ENCODE assay signal across 8 cellular contexts in the genomic region with DNA sequence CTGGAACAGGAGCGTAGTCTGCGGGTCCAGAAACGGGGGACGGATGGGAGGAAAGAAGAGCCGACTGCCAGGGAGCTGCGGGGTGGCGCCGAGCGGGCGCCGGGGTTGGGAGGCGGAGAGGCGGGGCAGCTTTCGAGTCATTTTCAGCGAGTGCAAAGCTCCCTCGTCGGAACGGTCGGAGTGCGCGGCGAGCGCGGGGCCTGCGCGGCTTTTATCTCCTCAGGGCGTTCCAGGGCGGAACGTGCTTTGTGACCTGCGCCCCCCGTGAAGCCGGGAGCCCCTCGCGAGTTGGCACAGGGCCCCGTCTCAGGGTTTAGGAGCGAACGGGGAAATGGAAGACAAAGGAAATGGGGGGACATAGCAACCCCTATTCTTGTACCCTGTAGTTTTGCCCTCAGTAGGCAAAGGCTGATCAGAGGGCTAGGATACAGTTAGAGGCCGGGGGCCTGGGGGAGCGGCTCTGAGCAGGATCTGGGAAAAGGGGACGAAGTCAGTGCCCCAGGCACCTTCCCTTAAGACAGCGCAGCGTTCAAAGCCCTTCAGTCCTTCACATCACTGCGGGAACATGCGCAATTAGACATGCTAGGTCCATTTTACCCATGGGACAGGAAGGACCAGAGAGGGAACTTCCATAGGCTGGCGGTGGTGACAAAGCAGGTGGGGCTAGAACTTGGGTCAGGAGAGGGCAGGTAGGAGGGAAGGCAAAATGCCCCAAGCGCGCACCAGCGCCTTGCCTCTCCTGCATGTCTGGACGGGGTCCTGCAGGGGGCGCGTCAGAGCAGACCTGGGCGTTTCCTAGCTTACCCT.
DNase-seq lines count a peak whose midpoint lies in the region; ATAC-seq and TF ChIP-seq lines count a peak whose summit lies in the region.

No MANE protein-coding gene starts in this region.

- peaks cover 28% of the 10 kb centered on the region for H3K27me3 ChIP-seq in iPS-18a (ENCODE audit: control insufficient read depth, insufficient read depth, low read length)
- H3K27me3 ChIP-seq in smooth muscle cell (ENCODE audit: low read depth), result no peaks in the 10 kb centered on the region

- H3K9ac ChIP-seq in iPS-18a (ENCODE audit: low read length) (no peak overlapping the region), smooth muscle cell (ENCODE audit: low read depth) (no peak overlapping the region)

- no peaks in the 10 kb centered on the region for H3K36me3 ChIP-seq in iPS-18a (ENCODE audit: control insufficient read depth, low read depth, low read length)
- no peaks in the 10 kb centered on the region for H3K36me3 ChIP-seq in smooth muscle cell (ENCODE audit: low read depth)

- H3F3A ChIP-seq in smooth muscle cell (ENCODE audit: low read depth), result peaks cover 7% of the 10 kb centered on the region

- H3K4me1 Mint-ChIP-seq in activated naive CD8-positive, alpha-beta T cell treated with anti-CD3 and anti-CD28 coated beads, Interleukin-2, amount 10 ng/mL, durations not matched to agents 7 days and 5 days, result peaks cover 35% of the 10 kb centered on the region

- peak overlapping the region; percentile 91 for H3K4me2 ChIP-seq in smooth muscle cell

- peaks cover 3% of the 10 kb centered on the region for H3K27me3 Mint-ChIP-seq in activated naive CD8-positive, alpha-beta T cell treated with anti-CD3 and anti-CD28 coated beads, Interleukin-2, amount 10 ng/mL, durations not matched to agents 7 days and 5 days

- peak overlapping the region; percentile 91 for H3K27ac Mint-ChIP-seq in activated naive CD8-positive, alpha-beta T cell treated with anti-CD3 and anti-CD28 coated beads, Interleukin-2, amount 10 ng/mL, durations not matched to agents 7 days and 5 days

- peak; percentile 30 for DNase-seq in RPMI8226
- DNase-seq in activated naive CD8-positive, alpha-beta T cell treated with anti-CD3 and anti-CD28 coated beads, Interleukin-2, amount 10 ng/mL, durations not matched to agents 7 days and 5 days, result peak; percentile 81
- DNase-seq in smooth muscle cell (lab: John Stamatoyannopoulos, UW; ENCODE audit: unreplicated experiment), result no peak
- DNase-seq in NCI-H2029 treated with DMSO at 0.1 percent for 48 hours (lab: John Stamatoyannopoulos, UW), result no peak
- no peak for DNase-seq in NCI-H446 (lab: John Stamatoyannopoulos, UW)

- peak overlapping the region; percentile 85 for H2AFZ ChIP-seq in smooth muscle cell (ENCODE audit: low read depth)

- H3K9me3 Mint-ChIP-seq in activated naive CD8-positive, alpha-beta T cell treated with anti-CD3 and anti-CD28 coated beads, Interleukin-2, amount 10 ng/mL, durations not matched to agents 7 days and 5 days, result peaks cover 2% of the 10 kb centered on the region

- H3K4me3 ChIP-seq in iPS-18a (ENCODE audit: low read length), result peak overlapping the region; percentile 55
- H3K4me3 ChIP-seq in smooth muscle cell, result peak overlapping the region; percentile 55

- POLR2A ChIA-PET in activated naive CD8-positive, alpha-beta T cell treated with anti-CD3 and anti-CD28 coated beads, Interleukin-2, amount 10 ng/mL, durations not matched to agents 7 days and 5 days (lab: Charles Lee), result interaction anchor here (0.6 to 1.7 kb wide), 7 partner anchors 12 to 184 kb away, joined by 3 to 9 read pairs (median 3); partner anchors contain the start of gene IL18R1

- H3K79me2 ChIP-seq in smooth muscle cell (ENCODE audit: low read depth), result no peaks in the 10 kb centered on the region

- H3K4me3 Mint-ChIP-seq in activated naive CD8-positive, alpha-beta T cell treated with anti-CD3 and anti-CD28 coated beads, Interleukin-2, amount 10 ng/mL, durations not matched to agents 7 days and 5 days, result peak overlapping the region; percentile 84

- TF ChIP-seq CTCF in smooth muscle cell (IDR thresholded peaks at IDR 0.05; ENCODE audit: borderline replicate concordance, insufficient read depth, poor library complexity, severe bottlenecking), result peak; percentile 65

- ATAC-seq in GM19324 (IDR thresholded peaks at IDR 0.05; ENCODE audit: low FRiP score, unreplicated experiment) (peak; percentile 50), HG03521 (IDR thresholded peaks at IDR 0.05; ENCODE audit: unreplicated experiment) (no peak)
- peak; percentile 63 for ATAC-seq in activated naive CD8-positive, alpha-beta T cell treated with anti-CD3 and anti-CD28 coated beads, Interleukin-2, amount 10 ng/mL, durations not matched to agents 7 days and 5 days (ENCODE audit: low read depth)

- H3K27ac ChIP-seq in iPS-18a (ENCODE audit: low read length) (no peak overlapping the region), smooth muscle cell (ENCODE audit: low read depth) (no peak overlapping the region)

- H4K20me1 ChIP-seq in smooth muscle cell (ENCODE audit: low read depth), result no peaks in the 10 kb centered on the region

- no peaks in the 10 kb centered on the region for H3K4me1 ChIP-seq in iPS-18a (ENCODE audit: control insufficient read depth, low read depth, low read length)
- no peaks in the 10 kb centered on the region for H3K4me1 ChIP-seq in smooth muscle cell (ENCODE audit: low read depth)

- WGBS in smooth muscle cell (ENCODE audit: low lambda C conversion rate), result 12% methylated on average over 45 of the region's 52 CpGs

- H3K9me3 ChIP-seq in iPS-18a (ENCODE audit: control insufficient read depth, low read depth, low read length), result no peaks in the 10 kb centered on the region
- H3K9me3 ChIP-seq in smooth muscle cell (replicated peaks; ENCODE audit: low read depth), result no peaks in the 10 kb centered on the region

- peaks cover 10% of the 10 kb centered on the region for H3K36me3 Mint-ChIP-seq in activated naive CD8-positive, alpha-beta T cell treated with anti-CD3 and anti-CD28 coated beads, Interleukin-2, amount 10 ng/mL, durations not matched to agents 7 days and 5 days

Comparison
In these comparisons a context has a peak if more than half of its experiments do, and no peak if none do; other contexts are left out.
1. DNase-seq: peak in RPMI8226 (single experiment) and activated naive CD8-positive, alpha-beta T cell treated with anti-CD3 and anti-CD28 coated beads, Interleukin-2, amount 10 ng/mL, durations not matched to agents 7 days and 5 days (single experiment); none in smooth muscle cell (single experiment), NCI-H2029 treated with DMSO at 0.1 percent for 48 hours (single experiment) and NCI-H446 (0 of 2).